Comparison of ENCODE assay signal across 18 cellular contexts in the genomic region with DNA sequence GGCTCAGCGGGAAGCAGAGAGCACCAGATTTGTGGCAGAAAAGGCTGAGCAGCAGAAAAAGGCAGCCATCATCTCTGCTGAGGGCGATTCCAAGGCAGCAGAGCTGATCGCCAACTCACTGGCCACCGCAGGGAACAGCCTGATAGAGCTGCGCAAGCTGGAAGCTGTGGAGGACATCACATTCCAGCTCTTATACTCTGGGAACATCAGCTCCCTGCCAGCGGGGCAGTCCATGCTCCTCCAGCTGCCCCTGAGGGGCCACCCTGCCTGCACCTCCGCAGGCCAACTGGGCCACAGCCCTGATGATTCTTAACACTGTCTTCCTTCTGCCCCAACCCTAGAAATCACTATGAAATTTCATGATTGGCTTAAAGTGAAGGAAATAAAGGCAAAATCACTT. TPM values are rescaled to one million over a fixed set of nuclear protein-coding genes. Genes with fewer than 3 reads are reported as not detected.
DNase-seq lines count a peak whose midpoint lies in the region; ATAC-seq and TF ChIP-seq lines count a peak whose summit lies in the region.
"Had no signal": no experiment of that assay in that cellular context is flagged by ENCODE, and none has a peak within 500 bp of the region (broad histone marks: within the 10 kb centered on the region; RNA-seq: fewer than 3 reads in every experiment).

No MANE protein-coding gene starts in this region.

- intact Hi-C loops in Right ventricle myocardium inferior (cut with DNase I) (no loop called here), left cardiac atrium (cut with DNase I) (no loop called here), CD14-positive monocyte (cut with micrococcal nuclease) (no loop called here), left ventricle myocardium superior (cut with micrococcal nuclease) (no loop called here), sciatic nerve (cut with DNase I) (no loop called here)

- DNase-seq in Right ventricle myocardium inferior (ENCODE audit: missing footprints), result no peak
- DNase-seq in left cardiac atrium, result no peak
- DNase-seq in CD14-positive monocyte (ENCODE audit: low spot score), result no peak
- peak; percentile 33 for DNase-seq in left ventricle myocardium superior
- no peak for DNase-seq in stimulated activated effector memory CD8-positive, alpha-beta T cell treated with anti-CD3 and anti-CD28 coated beads, Interleukin-12 subunit alpha, Interleukin-12 subunit beta, amount 100 ng/mL, for 72 hours (ENCODE audit: low spot score in 2 of 2)
- no peak for DNase-seq in sciatic nerve (ENCODE audit: low spot score)
- no peak for DNase-seq in chondrocyte (ENCODE audit: low spot score)
- DNase-seq: CD4-positive, alpha-beta T cell; CD8-positive, alpha-beta memory T cell; DMS 273 treated with DMSO at 0.1 percent for 48 hours; DMS79; EL; GDM1; H9 had no signal

- H3K4me1 Mint-ChIP-seq in CD14-positive monocyte, result peaks cover 10% of the 10 kb centered on the region
- no peaks in the 10 kb centered on the region for H3K4me1 Mint-ChIP-seq in stimulated activated effector memory CD8-positive, alpha-beta T cell treated with anti-CD3 and anti-CD28 coated beads, Interleukin-12 subunit alpha, Interleukin-12 subunit beta, amount 100 ng/mL, for 72 hours
- peaks cover 5% of the 10 kb centered on the region for H3K4me1 Mint-ChIP-seq in chondrocyte (ENCODE audit: low read depth)
- H3K4me1 Mint-ChIP-seq: B cell, GM23338, H9 had no signal

- H3K27ac Mint-ChIP-seq in CD14-positive monocyte (peak overlapping the region in 4 of 7 donors; percentile 5 to 64 (median 26)), chondrocyte (ENCODE audit: unreplicated experiment) (no peak overlapping the region)
- peak overlapping the region; percentile 17 for H3K27ac Mint-ChIP-seq in stimulated activated effector memory CD8-positive, alpha-beta T cell treated with anti-CD3 and anti-CD28 coated beads, Interleukin-12 subunit alpha, Interleukin-12 subunit beta, amount 100 ng/mL, for 72 hours
- H3K27ac Mint-ChIP-seq: B cell; CD4-positive, alpha-beta T cell; GM23338; H9 had no signal

- H3K9me3 Mint-ChIP-seq in CD14-positive monocyte (no peaks in the 10 kb centered on the region), chondrocyte (ENCODE audit: low read depth) (no peaks in the 10 kb centered on the region)
- no peaks in the 10 kb centered on the region for H3K9me3 Mint-ChIP-seq in stimulated activated effector memory CD8-positive, alpha-beta T cell treated with anti-CD3 and anti-CD28 coated beads, Interleukin-12 subunit alpha, Interleukin-12 subunit beta, amount 100 ng/mL, for 72 hours
- H3K9me3 Mint-ChIP-seq: CD4-positive, alpha-beta T cell; CD8-positive, alpha-beta memory T cell; GM23338; H9 had no signal

- peaks cover 64 to 77% of the 10 kb centered on the region in 2 donors for H3K36me3 Mint-ChIP-seq in CD14-positive monocyte
- H3K36me3 Mint-ChIP-seq in stimulated activated effector memory CD8-positive, alpha-beta T cell treated with anti-CD3 and anti-CD28 coated beads, Interleukin-12 subunit alpha, Interleukin-12 subunit beta, amount 100 ng/mL, for 72 hours, result peaks cover 98% of the 10 kb centered on the region
- peaks cover 13% of the 10 kb centered on the region for H3K36me3 Mint-ChIP-seq in chondrocyte (ENCODE audit: low read depth)

- no peak overlapping the region for H3K4me3 Mint-ChIP-seq in CD14-positive monocyte
- H3K4me3 Mint-ChIP-seq in stimulated activated effector memory CD8-positive, alpha-beta T cell treated with anti-CD3 and anti-CD28 coated beads, Interleukin-12 subunit alpha, Interleukin-12 subunit beta, amount 100 ng/mL, for 72 hours, result no peak overlapping the region
- no peak overlapping the region for H3K4me3 Mint-ChIP-seq in chondrocyte (ENCODE audit: unreplicated experiment)
- H3K4me3 Mint-ChIP-seq: B cell; CD4-positive, alpha-beta T cell; CD8-positive, alpha-beta memory T cell; GM23338; H9 had no signal

- peak; percentile 85 for ATAC-seq in Right ventricle myocardium inferior
- no peak for ATAC-seq in left cardiac atrium
- peak; percentile 75 for ATAC-seq in left ventricle myocardium superior
- ATAC-seq in stimulated activated effector memory CD8-positive, alpha-beta T cell treated with anti-CD3 and anti-CD28 coated beads, Interleukin-12 subunit alpha, Interleukin-12 subunit beta, amount 100 ng/mL, for 72 hours, result no peak
- no peak for ATAC-seq in sciatic nerve
- ATAC-seq: GM12878, GM23338, HCT116 had no signal

- TF ChIP-seq CTCF in CD14-positive monocyte (IDR thresholded peaks at IDR 0.05) (no peak), chondrocyte (IDR thresholded peaks at IDR 0.05) (no peak)

- H3K27me3 Mint-ChIP-seq in CD14-positive monocyte (ENCODE audit: low read depth in 3 of 3), result no peaks in the 10 kb centered on the region
- no peaks in the 10 kb centered on the region for H3K27me3 Mint-ChIP-seq in chondrocyte (ENCODE audit: low read depth)
- H3K27me3 Mint-ChIP-seq: B cell; CD4-positive, alpha-beta T cell; CD8-positive, alpha-beta memory T cell had no signal

RNA-seq across cellular contexts. Expression of a gene that starts 18.6 kb away (rescaled TPM):
- 12.9 TPM for total RNA-seq in Right ventricle myocardium inferior
- 10 to 100 TPM; 12.8 to 14.2 TPM for total RNA-seq in left cardiac atrium
- 10 to 100 TPM; 22.2 to 29.3 TPM for polyA plus RNA-seq in CD14-positive monocyte
- 13.0 TPM for total RNA-seq in left ventricle myocardium superior
- 21.1 TPM for total RNA-seq in sciatic nerve
- 11.9 to 16.9 TPM (median 14.1 TPM) in 3 replicates for total RNA-seq in chondrocyte

RNA-seq across cellular contexts. Expression of a gene that starts 19.4 kb away (rescaled TPM):
- total RNA-seq in Right ventricle myocardium inferior, result 10.0 TPM
- total RNA-seq in left cardiac atrium, result 10 to 100 TPM; 10.4 to 13.5 TPM
- 10 to 100 TPM; 14.3 to 16.5 TPM for polyA plus RNA-seq in CD14-positive monocyte
- total RNA-seq in left ventricle myocardium superior, result 10.3 TPM
- 22.4 TPM for total RNA-seq in sciatic nerve
- 16.3 to 18.7 TPM (median 16.3 TPM) in 3 replicates for total RNA-seq in chondrocyte

RNA-seq across cellular contexts. Expression of a gene that starts 37.7 kb away (rescaled TPM):
- 20.9 TPM for total RNA-seq in Right ventricle myocardium inferior
- total RNA-seq in left cardiac atrium, result 10 to 100 TPM; 19.9 to 23.6 TPM
- 100 to 1,000 TPM; 111 to 142 TPM for polyA plus RNA-seq in CD14-positive monocyte
- 18.2 TPM for total RNA-seq in left ventricle myocardium superior
- 31.3 TPM for total RNA-seq in sciatic nerve
- total RNA-seq in chondrocyte, result 25.9 to 35.1 TPM (median 29.7 TPM) in 3 replicates

Comparison
In these comparisons a context has a peak if more than half of its experiments do, and no peak if none do; other contexts are left out.
1. ATAC-seq: peak in Right ventricle myocardium inferior (single experiment) and left ventricle myocardium superior (single experiment); none in left cardiac atrium (0 of 2), stimulated activated effector memory CD8-positive, alpha-beta T cell treated with anti-CD3 and anti-CD28 coated beads, Interleukin-12 subunit alpha, Interleukin-12 subunit beta, amount 100 ng/mL, for 72 hours (single experiment) and sciatic nerve (single experiment).